ENCODE assay signal across 8 cellular contexts in the genomic region with DNA sequence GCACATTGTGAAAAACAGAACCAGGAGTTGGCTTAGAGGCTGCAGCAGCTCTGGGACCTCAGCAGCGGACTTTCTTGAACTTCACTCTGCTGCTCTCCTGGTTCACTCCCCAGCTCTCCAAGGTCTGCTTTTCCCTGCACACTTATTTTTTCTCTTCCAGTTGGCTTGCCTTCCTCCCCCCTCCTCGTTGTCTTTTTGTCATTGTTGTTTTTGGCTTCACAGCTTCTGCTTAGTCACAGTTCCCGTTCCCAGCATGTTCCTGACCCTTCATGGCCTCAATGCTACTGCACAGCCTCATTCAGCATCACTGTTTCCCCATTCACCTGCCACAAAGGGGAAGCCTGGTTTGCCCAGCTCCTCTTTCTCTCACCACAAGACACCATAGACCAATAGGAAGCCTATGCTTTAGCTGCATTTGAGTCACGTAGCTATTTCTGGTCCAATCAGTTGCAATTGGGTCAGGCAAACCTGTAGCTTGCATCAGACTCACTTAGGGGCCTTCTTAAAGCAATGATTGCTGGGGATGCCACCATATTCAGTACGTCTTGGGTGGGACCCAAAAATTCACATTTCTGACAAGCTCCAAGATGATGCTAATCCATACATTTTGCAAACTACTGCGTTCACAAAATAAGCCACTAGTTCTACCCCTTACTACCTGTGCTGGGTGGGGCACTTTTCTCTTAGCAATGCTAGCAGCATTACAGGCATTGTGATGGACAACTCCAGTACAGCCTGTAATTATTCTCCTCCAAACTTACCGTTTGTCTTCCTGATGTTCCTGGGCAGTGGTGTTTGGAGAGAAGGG. TPM values are rescaled to one million over a fixed set of nuclear protein-coding genes. Genes with fewer than 3 reads are reported as not detected.
DNase-seq lines count a peak whose midpoint lies in the region; ATAC-seq lines count a peak whose summit lies in the region.

No MANE protein-coding gene starts in this region.

- peaks cover 18% of the 10 kb centered on the region for H3K27me3 Mint-ChIP-seq in activated T-cell treated with anti-CD3 and anti-CD28 coated beads, Interleukin-2, amount 50 U/mL, for 72 hours (ENCODE audit: low read depth)

- DNase-seq in AG08395 (ENCODE audit: low spot score) (peak; percentile 28), iris pigment epithelial cell (ENCODE audit: low read depth) (peak; percentile 84), NCI-H1694 (lab: John Stamatoyannopoulos, UW) (no peak), NCI-H82 (lab: John Stamatoyannopoulos, UW) (no peak), T-helper 9 cell (no peak)
- DNase-seq in activated T-cell treated with anti-CD3 and anti-CD28 coated beads, Interleukin-2, amount 50 U/mL, for 72 hours = peak; percentile 55 to 70

- peak overlapping the region; percentile 66 to 69 for H3K4me3 Mint-ChIP-seq in activated T-cell treated with anti-CD3 and anti-CD28 coated beads, Interleukin-2, amount 50 U/mL, for 72 hours

- ATAC-seq in GM19395 (IDR thresholded peaks at IDR 0.05; ENCODE audit: unreplicated experiment) (peak; percentile 56), HG03565 (IDR thresholded peaks at IDR 0.05; ENCODE audit: unreplicated experiment) (peak; percentile 55)
- peak; percentile 95 to 96 for ATAC-seq in activated T-cell treated with anti-CD3 and anti-CD28 coated beads, Interleukin-2, amount 50 U/mL, for 72 hours (replicated peaks in 1 of 2)

- H3K36me3 Mint-ChIP-seq in activated T-cell treated with anti-CD3 and anti-CD28 coated beads, Interleukin-2, amount 50 U/mL, for 72 hours (ENCODE audit: insufficient read depth in 2 of 2) = peaks cover 0 to 3% of the 10 kb centered on the region in 2 donors

- H3K9me3 Mint-ChIP-seq in activated T-cell treated with anti-CD3 and anti-CD28 coated beads, Interleukin-2, amount 50 U/mL, for 72 hours = peaks cover 0 to 1% of the 10 kb centered on the region in 2 donors

- H3K27ac Mint-ChIP-seq in activated T-cell treated with anti-CD3 and anti-CD28 coated beads, Interleukin-2, amount 50 U/mL, for 72 hours = peak overlapping the region; percentile 72

- peaks cover 20% of the 10 kb centered on the region for H3K4me1 Mint-ChIP-seq in activated T-cell treated with anti-CD3 and anti-CD28 coated beads, Interleukin-2, amount 50 U/mL, for 72 hours (ENCODE audit: low read depth)

RNA-seq across cellular contexts. Expression of a gene that starts 7.8 kb away (rescaled TPM):
- total RNA-seq in activated T-cell treated with anti-CD3 and anti-CD28 coated beads, Interleukin-2, amount 50 U/mL, for 72 hours = 1 to 10 TPM; 5.0 to 7.2 TPM

RNA-seq across cellular contexts. Expression of a gene that starts 18.3 kb away (rescaled TPM):
- 100 to 1,000 TPM in 1 of 2 donors, 10 to 100 TPM in 1; 95.2 to 147 TPM for total RNA-seq in activated T-cell treated with anti-CD3 and anti-CD28 coated beads, Interleukin-2, amount 50 U/mL, for 72 hours

Comparison
In these comparisons a context has a peak if more than half of its experiments do, and no peak if none do; other contexts are left out.
1. DNase-seq: peak in AG08395 (single experiment), activated T-cell treated with anti-CD3 and anti-CD28 coated beads, Interleukin-2, amount 50 U/mL, for 72 hours (2 of 2) and iris pigment epithelial cell (single experiment); none in NCI-H1694 (single experiment), NCI-H82 (single experiment) and T-helper 9 cell (single experiment).
2. Peak in every context shown above with its lines, with median percentiles within 50 percentile points of each other: ATAC-seq.